1 cellular context compared by ENCODE assay signal in genomic region chr4:6917445-6918241, GRCh38.
A peak's percentile ranks its signal among the peaks of the same experiment; 100 is the strongest.
TF ChIP-seq lines count a peak whose summit lies in the region.

No MANE protein-coding gene starts in this region.

TF ChIP-seq in HepG2, 621 proteins besides CTCF, POLR2A, EP300 and RAD21 (continued from another document and continues in another):
- TF ChIP-seq ZGPAT (CRISPR knock-in tag; IDR thresholded peaks at IDR 0.05) (peak; percentile 93), MIXL1 (CRISPR knock-in tag; IDR thresholded peaks at IDR 0.05) (peak; percentile 91), ETV5 (CRISPR knock-in tag; IDR thresholded peaks at IDR 0.05; ENCODE audit: borderline replicate concordance) (peak; percentile 96), ARNTL (CRISPR knock-in tag; IDR thresholded peaks at IDR 0.05) (peak; percentile 93), FOSL2 (CRISPR knock-in tag; IDR thresholded peaks at IDR 0.05) (peak; percentile 71), ZBTB2 (CRISPR knock-in tag; IDR thresholded peaks at IDR 0.05; ENCODE audit: low read depth) (peak; percentile 18; the same call in 1 of the 2 replicates), CSRNP2 (CRISPR knock-in tag; conservative IDR thresholded peaks at IDR 0.05; ENCODE audit: low read depth) (no peak), ZBTB39 (CRISPR knock-in tag; IDR thresholded peaks at IDR 0.05) (no peak), ZBTB33 (CRISPR knock-in tag; IDR thresholded peaks at IDR 0.05) (peak; percentile 80), KDM4B (CRISPR knock-in tag; IDR thresholded peaks at IDR 0.05) (peak; percentile 70), NPAS2 (CRISPR knock-in tag; IDR thresholded peaks at IDR 0.05; ENCODE audit: borderline replicate concordance) (no peak), MZF1 (CRISPR knock-in tag; IDR thresholded peaks at IDR 0.05; ENCODE audit: borderline replicate concordance) (no peak), SP5 (CRISPR knock-in tag; IDR thresholded peaks at IDR 0.05; ENCODE audit: borderline replicate concordance, low read depth) (peak; percentile 90), RELA (CRISPR knock-in tag; IDR thresholded peaks at IDR 0.05) (no peak), PRDM15 (CRISPR knock-in tag; IDR thresholded peaks at IDR 0.05) (peak; percentile 66), ZBTB4 (CRISPR knock-in tag; IDR thresholded peaks at IDR 0.05; ENCODE audit: borderline replicate concordance) (0 out of 2 replicates have a peak, but pooled peaks have one; percentile 42), SRSF4 (IDR thresholded peaks at IDR 0.05; ENCODE audit: low read depth, low read length, poor library complexity, severe bottlenecking) (no peak), TAF1 (CRISPR knock-in tag; IDR thresholded peaks at IDR 0.05) (no peak), E2F1 (CRISPR knock-in tag; IDR thresholded peaks at IDR 0.05) (no peak), JARID2 (CRISPR knock-in tag; IDR thresholded peaks at IDR 0.05; ENCODE audit: insufficient replicate concordance) (no peak), PLSCR1 (CRISPR knock-in tag; IDR thresholded peaks at IDR 0.05; ENCODE audit: borderline replicate concordance) (no peak), YEATS4 (CRISPR knock-in tag; IDR thresholded peaks at IDR 0.05; ENCODE audit: borderline replicate concordance) (no peak), ZNF549 (CRISPR knock-in tag; IDR thresholded peaks at IDR 0.05) (no peak), TEAD3 (CRISPR knock-in tag; optimal IDR thresholded peaks at IDR 0.05; ENCODE audit: borderline replicate concordance) (peak; percentile 88), NR0B2 (CRISPR knock-in tag; IDR thresholded peaks at IDR 0.05) (no peak; the same call in 1 of the 2 replicates), TBL1XR1 (IDR thresholded peaks at IDR 0.05; ENCODE audit: borderline replicate concordance, low read length, partially characterized antibody) (peak; percentile 14), TEAD2 (CRISPR knock-in tag; IDR thresholded peaks at IDR 0.05) (0 out of 2 replicates have a peak, but pooled peaks have one; percentile 65), BRD4 (CRISPR knock-in tag; IDR thresholded peaks at IDR 0.05) (0 out of 2 replicates have a peak, but pooled peaks have one; percentile 63), KDM3A (CRISPR knock-in tag; IDR thresholded peaks at IDR 0.05; ENCODE audit: low read depth) (peak; percentile 39; the same call in 1 of the 2 replicates), ZBTB42 (CRISPR knock-in tag; IDR thresholded peaks at IDR 0.05) (no peak), FOXO4 (CRISPR knock-in tag; conservative IDR thresholded peaks at IDR 0.05) (no peak), ZNF589 (CRISPR knock-in tag; conservative IDR thresholded peaks at IDR 0.05) (peak; percentile 83; the same call in 1 of the 2 replicates), ZC3H13 (CRISPR knock-in tag; IDR thresholded peaks at IDR 0.05) (peak; percentile 59; the same call in 1 of the 2 replicates), DBP (CRISPR knock-in tag; IDR thresholded peaks at IDR 0.05; ENCODE audit: not compliant biosample characterization) (no peak), AGO1 (IDR thresholded peaks at IDR 0.05; ENCODE audit: low read depth, low read length, poor library complexity, severe bottlenecking) (no peak), HMG20B (CRISPR knock-in tag; conservative IDR thresholded peaks at IDR 0.05) (peak; percentile 94)
